16 cellular contexts compared by ENCODE assay signal in the genomic region with DNA sequence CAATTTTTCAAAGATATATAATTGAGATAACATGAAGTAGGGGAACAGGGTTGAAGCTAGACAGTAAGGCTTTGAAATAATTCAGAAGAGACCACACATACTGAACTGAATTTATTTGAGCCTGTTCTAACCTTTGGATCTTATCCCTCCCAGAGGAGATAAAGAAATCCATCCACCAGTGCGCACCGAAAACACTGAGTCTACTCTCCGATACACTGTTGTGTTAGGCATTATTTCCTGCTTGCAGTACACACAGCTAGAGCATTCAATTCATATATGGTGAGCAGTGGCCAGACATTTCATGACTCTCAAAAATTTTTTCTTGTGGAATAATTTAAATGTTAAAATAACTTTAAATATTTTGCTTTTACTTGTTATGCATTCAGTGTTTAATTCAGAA.
DNase-seq lines count a peak whose midpoint lies in the region; ATAC-seq and TF ChIP-seq lines count a peak whose summit lies in the region.
"Had no signal": no experiment of that assay in that cellular context is flagged by ENCODE, and none has a peak within 500 bp of the region (broad histone marks: within the 10 kb centered on the region; RNA-seq: fewer than 3 reads in every experiment).

No MANE protein-coding gene starts in this region.

- H3K36me3 ChIP-seq in Caco-2 (ENCODE audit: control insufficient read depth, insufficient read depth, low read length) (no peaks in the 10 kb centered on the region), transverse colon (no peaks in the 10 kb centered on the region)
- H3K36me3 ChIP-seq: BE2C had no signal

- H3K4me3 Mint-ChIP-seq in Caco-2 (ENCODE audit: unreplicated experiment) = no peak overlapping the region
- H3K4me3 Mint-ChIP-seq: CD4-positive, CD25-positive, alpha-beta regulatory T cell; CD8-positive, alpha-beta memory T cell; H9 had no signal

- H3K27me3 ChIP-seq in Caco-2 (replicated peaks; ENCODE audit: control insufficient read depth, insufficient read depth, low read length) (no peaks in the 10 kb centered on the region), transverse colon (no peaks in the 10 kb centered on the region)
- H3K27me3 ChIP-seq: BE2C had no signal

- H3K27ac Mint-ChIP-seq in Caco-2 (ENCODE audit: unreplicated experiment) = peak overlapping the region; percentile 32
- H3K27ac Mint-ChIP-seq: CD4-positive, CD25-positive, alpha-beta regulatory T cell; CD8-positive, alpha-beta memory T cell; H9 had no signal

- no peak for DNase-seq in Caco-2
- no peak for DNase-seq in left lobe of liver (ENCODE audit: low spot score)
- no peak for DNase-seq in transverse colon
- no peak for DNase-seq in activated CD4-positive, alpha-beta T cell treated with anti-CD3 and anti-CD28 coated beads for 1 hour
- DNase-seq in GM19238 (ENCODE audit: insufficient read length, low spot score) = no peak
- DNase-seq: ACHN; BE2C; C1 segment of cervical spinal cord; CD4-positive, CD25-positive, alpha-beta regulatory T cell; CD8-positive, alpha-beta memory T cell; COR-L47; H9; IMR-90 had no signal

- H3K36me3 Mint-ChIP-seq in Caco-2 (ENCODE audit: insufficient read depth, unreplicated experiment) = no peaks in the 10 kb centered on the region
- H3K36me3 Mint-ChIP-seq: CD4-positive, CD25-positive, alpha-beta regulatory T cell; CD8-positive, alpha-beta memory T cell had no signal

- ATAC-seq in left lobe of liver (peak; percentile 56), HG03378 (IDR thresholded peaks at IDR 0.05; ENCODE audit: unreplicated experiment) (no peak)
- ATAC-seq: K562 had no signal

- in situ Hi-C loops in transverse colon (cut with MboI; ENCODE audit: low pct_ligation_motif_present in 1 of 4, low pct_unique_long_range_greater_than_20kb in 1 of 4, low sequenced_read_pairs in 3 of 4) = no loop called here

- POLR2A ChIA-PET in Caco-2 (lab: Charles Lee) = no interaction called here

- no peak for TF ChIP-seq EP300 in transverse colon (IDR thresholded peaks at IDR 0.05; ENCODE audit: low read depth)

- H3K27me3 Mint-ChIP-seq in Caco-2 (ENCODE audit: insufficient read depth, unreplicated experiment) = no peaks in the 10 kb centered on the region
- H3K27me3 Mint-ChIP-seq: CD8-positive, alpha-beta memory T cell had no signal

- BruUV-seq in Caco-2 (replicated peaks; lab: Mats Ljungman, UMichigan) = no TSS peak

- H3K9me3 ChIP-seq in Caco-2 = peaks cover 10% of the 10 kb centered on the region; the same call in 1 of the 2 replicates
- H3K9me3 ChIP-seq in transverse colon = no peaks in the 10 kb centered on the region
- H3K9me3 ChIP-seq: BE2C had no signal

- H3K4me3 ChIP-seq in Caco-2 (ENCODE audit: low read depth, low read length) = no peak overlapping the region
- no peak overlapping the region for H3K4me3 ChIP-seq in transverse colon
- H3K4me3 ChIP-seq: K562 had no signal

- WGBS in transverse colon (ENCODE audit: low coverage in 1 of 2), 2 donors = 59 to 60% methylated on average over 3 of the region's 3 CpGs

- CTCF ChIA-PET in Caco-2 (lab: Charles Lee) = no interaction called here

- intact Hi-C loops in Caco-2 (cut with micrococcal nuclease; ENCODE audit: unreplicated experiment) (loop anchor here (1.0 kb wide), 1 partner anchor 113 kb away; no protein-coding TSS in a partner anchor), transverse colon (cut with DNase I; ENCODE audit: low total_unique reads) (no loop called here)

- no peak for TF ChIP-seq CTCF in Caco-2 (IDR thresholded peaks at IDR 0.05; ENCODE audit: insufficient read depth in 1 of 2, low read depth in 1 of 2, low read length in 1 of 2, severe bottlenecking in 1 of 2, unreplicated experiment in 1 of 2)
- no peak for TF ChIP-seq CTCF in VCaP (conservative IDR thresholded peaks at IDR 0.05)
- TF ChIP-seq CTCF in transverse colon (IDR thresholded peaks at IDR 0.05) = no peak

- peaks cover 24% of the 10 kb centered on the region for H3K4me1 ChIP-seq in Caco-2
- H3K4me1 ChIP-seq in transverse colon = peaks cover 0 to 39% (median 18%) of the 10 kb centered on the region in 4 donors

- peaks cover 25% of the 10 kb centered on the region for H3K4me1 Mint-ChIP-seq in Caco-2 (ENCODE audit: low read depth, unreplicated experiment)
- H3K4me1 Mint-ChIP-seq: CD4-positive, CD25-positive, alpha-beta regulatory T cell; CD8-positive, alpha-beta memory T cell; H9 had no signal

- H3K27ac ChIP-seq in VCaP = peak overlapping the region; percentile 76
- peak overlapping the region; percentile 59 to 76 (median 71) for H3K27ac ChIP-seq in transverse colon

- no peak for TF ChIP-seq POLR2A in transverse colon (IDR thresholded peaks at IDR 0.05)

- no peaks in the 10 kb centered on the region for H3K9me3 Mint-ChIP-seq in Caco-2 (ENCODE audit: unreplicated experiment)
